In genomic region chr7:105298004-105298403, GRCh38 we compare ENCODE assay signal across 11 cellular contexts.
DNase-seq lines count a peak whose midpoint lies in the region; ATAC-seq and TF ChIP-seq lines count a peak whose summit lies in the region.
"Had no signal": no experiment of that assay in that cellular context is flagged by ENCODE, and none has a peak within 500 bp of the region (broad histone marks: within the 10 kb centered on the region; RNA-seq: fewer than 3 reads in every experiment).

No MANE protein-coding gene starts in this region.

- peak overlapping the region; percentile 29 to 79 (median 64) for H3K4me3 Mint-ChIP-seq in CD4-positive, CD25-positive, alpha-beta regulatory T cell

- H3F3A ChIP-seq in Loucy (ENCODE audit: low read depth) = peaks cover 14% of the 10 kb centered on the region

- peaks cover 40 to 74% (median 55%) of the 10 kb centered on the region in 4 donors for H3K4me1 Mint-ChIP-seq in CD4-positive, CD25-positive, alpha-beta regulatory T cell

- H3K36me3 ChIP-seq in CD4-positive, CD25-positive, alpha-beta regulatory T cell (ENCODE audit: control insufficient read depth, insufficient read depth, low read length) = no peaks in the 10 kb centered on the region
- no peaks in the 10 kb centered on the region for H3K36me3 ChIP-seq in Loucy (ENCODE audit: insufficient read depth, low read length)
- H3K36me3 ChIP-seq: SJSA1 had no signal

- H3K9ac ChIP-seq in Loucy (ENCODE audit: low read depth, low read length, poor library complexity, severe bottlenecking) = peak overlapping the region; percentile 32

- H4K20me1 ChIP-seq in Loucy (ENCODE audit: insufficient read depth, low read length, poor library complexity, severe bottlenecking) = no peaks in the 10 kb centered on the region

- no peak overlapping the region for H2AFZ ChIP-seq in Loucy (ENCODE audit: low read length)

- DNase-seq in CD4-positive, CD25-positive, alpha-beta regulatory T cell = no peak
- DNase-seq in NCI-H510A treated with DMSO at 0.1 percent for 48 hours (lab: John Stamatoyannopoulos, UW) (no peak), KG1 (lab: John Stamatoyannopoulos, UW) (no peak), Kasumi-1 (lab: John Stamatoyannopoulos, UW) (no peak), NCI-H1930 (lab: John Stamatoyannopoulos, UW) (no peak)
- DNase-seq: activated effector memory CD4-positive, alpha-beta T cell treated with Interleukin-2 at 50 U/mL for 16 hours; NCI-H1092 had no signal

- H3K9me2 ChIP-seq in Loucy (replicated peaks; ENCODE audit: low read depth, low read length) = no peaks in the 10 kb centered on the region

- H3K4me1 ChIP-seq in CD4-positive, CD25-positive, alpha-beta regulatory T cell (ENCODE audit: control insufficient read depth, insufficient read depth, low read length, poor library complexity, severe bottlenecking) = peaks cover 45% of the 10 kb centered on the region
- peaks cover 53% of the 10 kb centered on the region for H3K4me1 ChIP-seq in Loucy (ENCODE audit: insufficient read depth, low read length, poor library complexity, severe bottlenecking)
- H3K4me1 ChIP-seq: SJSA1 had no signal

- H3K79me2 ChIP-seq in Loucy (ENCODE audit: insufficient read depth, low read length) = peaks cover 78% of the 10 kb centered on the region

- H3K9me3 ChIP-seq in CD4-positive, CD25-positive, alpha-beta regulatory T cell (ENCODE audit: control insufficient read depth in 2 of 2, low read length in 2 of 2) = no peaks in the 10 kb centered on the region
- H3K9me3 ChIP-seq in Loucy (ENCODE audit: insufficient read depth, low read depth, low read length) = no peaks in the 10 kb centered on the region
- H3K9me3 ChIP-seq: SJSA1 had no signal

- peak overlapping the region; percentile 57 for H3K4me2 ChIP-seq in Loucy (ENCODE audit: low read depth, low read length, poor library complexity, severe bottlenecking)

- TF ChIP-seq CTCF in Loucy (conservative IDR thresholded peaks at IDR 0.05; ENCODE audit: low read length) = no peak

- H3K4me3 ChIP-seq in CD4-positive, CD25-positive, alpha-beta regulatory T cell (ENCODE audit: low read depth, low read length) = peak overlapping the region; percentile 56
- H3K4me3 ChIP-seq in Loucy (ENCODE audit: low read length, poor library complexity, severe bottlenecking) = peak overlapping the region; percentile 24
- H3K4me3 ChIP-seq: SJSA1 had no signal

- ATAC-seq in CD4-positive, CD25-positive, alpha-beta regulatory T cell (ENCODE audit: low read depth in 2 of 2) = no peak
- ATAC-seq in GM18909 (IDR thresholded peaks at IDR 0.05; ENCODE audit: poor library complexity, unreplicated experiment) (peak; percentile 28), HG02763 (IDR thresholded peaks at IDR 0.05; ENCODE audit: unreplicated experiment) (peak; percentile 50)

- no peaks in the 10 kb centered on the region for H3K27me3 ChIP-seq in CD4-positive, CD25-positive, alpha-beta regulatory T cell (ENCODE audit: control insufficient read depth, insufficient read depth, low read length)
- no peaks in the 10 kb centered on the region for H3K27me3 ChIP-seq in Loucy (ENCODE audit: insufficient read depth, low read length, poor library complexity, severe bottlenecking)
- H3K27me3 ChIP-seq: SJSA1 had no signal

- peaks cover 6% of the 10 kb centered on the region for H3K27me3 Mint-ChIP-seq in CD4-positive, CD25-positive, alpha-beta regulatory T cell

- H3K27ac Mint-ChIP-seq in CD4-positive, CD25-positive, alpha-beta regulatory T cell = peak overlapping the region; percentile 85 to 95 (median 94)

- peaks cover 0 to 2% (median 0%) of the 10 kb centered on the region in 7 donors for H3K9me3 Mint-ChIP-seq in CD4-positive, CD25-positive, alpha-beta regulatory T cell

- H3K36me3 Mint-ChIP-seq in CD4-positive, CD25-positive, alpha-beta regulatory T cell = peaks cover 3% of the 10 kb centered on the region

- peak overlapping the region; percentile 76 for H3K27ac ChIP-seq in CD4-positive, CD25-positive, alpha-beta regulatory T cell (ENCODE audit: insufficient read depth, low read length, poor library complexity, severe bottlenecking)
- H3K27ac ChIP-seq: SJSA1 had no signal

Comparison
In these comparisons a context has a peak if more than half of its experiments do, and no peak if none do; other contexts are left out.
1. ATAC-seq: peak in GM18909 (single experiment) and HG02763 (single experiment); none in CD4-positive, CD25-positive, alpha-beta regulatory T cell (0 of 2).